ENCODE assay signal across 26 cellular contexts in genomic region chr9:35029241-35029640, GRCh38.
"Had no signal": no experiment of that assay in that cellular context is flagged by ENCODE, and none has a peak within 500 bp of the region (broad histone marks: within the 10 kb centered on the region; RNA-seq: fewer than 3 reads in every experiment).

No MANE protein-coding gene starts in this region.

- DNase-seq: cortex of kidney; dorsolateral prefrontal cortex; effector CD8-positive, alpha-beta T cell; heart right ventricle; hypothalamus; left cardiac atrium; left ventricle myocardium inferior; lower lobe of right lung; mesenchymal stem cell; naive thymus-derived CD4-positive, alpha-beta T cell; nephron progenitor cell; retina; stimulated activated CD4-positive, alpha-beta T cell treated with anti-CD3 and anti-CD28 coated beads, Interleukin-2, amount 100 ng/mL, for 24 hours; stimulated activated CD4-positive, alpha-beta T cell treated with anti-CD3 and anti-CD28 coated beads, Interleukin-4, amount 100 ng/mL, for 4 hours; stimulated activated naive B cell treated with anti-CD40 and anti-IgM and Interleukin-4, amounts not matched to agents 10 μg/mL and 1 μg/mL and 100 μg/mL, for 72 hours; stimulated activated naive CD8-positive, alpha-beta T cell treated with anti-CD3 and anti-CD28 coated beads, Interleukin-15, amount 100 ng/mL, for 72 hours; testis had no signal

- H3K4me1 ChIP-seq: lower lobe of right lung, prostate gland had no signal

- H3K27ac ChIP-seq: dorsolateral prefrontal cortex, heart right ventricle, left ventricle myocardium inferior, lower lobe of right lung, parathyroid adenoma, prostate gland, testis, tibial nerve had no signal

- FAIRE-seq: endometrium, frontal cortex, islet of Langerhans had no signal

- H3K27ac Mint-ChIP-seq: naive thymus-derived CD4-positive, alpha-beta T cell; nephron progenitor cell; stimulated activated naive B cell treated with anti-CD40 and anti-IgM and Interleukin-4, amounts not matched to agents 10 μg/mL and 1 μg/mL and 100 μg/mL, for 72 hours; stimulated activated naive CD8-positive, alpha-beta T cell treated with anti-CD3 and anti-CD28 coated beads, Interleukin-15, amount 100 ng/mL, for 72 hours had no signal

- H3K4me3 Mint-ChIP-seq: central memory CD8-positive, alpha-beta T cell; naive thymus-derived CD4-positive, alpha-beta T cell; nephron progenitor cell; stimulated activated naive B cell treated with anti-CD40 and anti-IgM and Interleukin-4, amounts not matched to agents 10 μg/mL and 1 μg/mL and 100 μg/mL, for 72 hours; stimulated activated naive CD8-positive, alpha-beta T cell treated with anti-CD3 and anti-CD28 coated beads, Interleukin-15, amount 100 ng/mL, for 72 hours had no signal

- ATAC-seq: lower lobe of right lung; naive thymus-derived CD4-positive, alpha-beta T cell; sciatic nerve; stimulated activated naive B cell treated with anti-CD40 and anti-IgM and Interleukin-4, amounts not matched to agents 10 μg/mL and 1 μg/mL and 100 μg/mL, for 72 hours; stimulated activated naive CD8-positive, alpha-beta T cell treated with anti-CD3 and anti-CD28 coated beads, Interleukin-15, amount 100 ng/mL, for 72 hours had no signal

- H3K9me3 ChIP-seq: heart right ventricle, left ventricle myocardium inferior, lower lobe of right lung, prostate gland, testis, tibial nerve had no signal

- H3K36me3 ChIP-seq: lower lobe of right lung, prostate gland had no signal

- H3K4me3 ChIP-seq: dorsolateral prefrontal cortex, heart right ventricle, left ventricle myocardium inferior, lower lobe of right lung, prostate gland, skin epidermis, testis, tibial nerve had no signal

- H3K27me3 ChIP-seq: dorsolateral prefrontal cortex, heart right ventricle, testis, tibial nerve had no signal

- H3K9me3 Mint-ChIP-seq: central memory CD8-positive, alpha-beta T cell; naive thymus-derived CD4-positive, alpha-beta T cell; stimulated activated naive B cell treated with anti-CD40 and anti-IgM and Interleukin-4, amounts not matched to agents 10 μg/mL and 1 μg/mL and 100 μg/mL, for 72 hours; stimulated activated naive CD8-positive, alpha-beta T cell treated with anti-CD3 and anti-CD28 coated beads, Interleukin-15, amount 100 ng/mL, for 72 hours had no signal

- H3K4me1 Mint-ChIP-seq: central memory CD8-positive, alpha-beta T cell; stimulated activated naive B cell treated with anti-CD40 and anti-IgM and Interleukin-4, amounts not matched to agents 10 μg/mL and 1 μg/mL and 100 μg/mL, for 72 hours; stimulated activated naive CD8-positive, alpha-beta T cell treated with anti-CD3 and anti-CD28 coated beads, Interleukin-15, amount 100 ng/mL, for 72 hours had no signal

- H3K27me3 Mint-ChIP-seq: central memory CD8-positive, alpha-beta T cell; naive thymus-derived CD4-positive, alpha-beta T cell; stimulated activated naive B cell treated with anti-CD40 and anti-IgM and Interleukin-4, amounts not matched to agents 10 μg/mL and 1 μg/mL and 100 μg/mL, for 72 hours; stimulated activated naive CD8-positive, alpha-beta T cell treated with anti-CD3 and anti-CD28 coated beads, Interleukin-15, amount 100 ng/mL, for 72 hours had no signal
